10 cellular contexts compared by ENCODE assay signal in genomic region chr13:87680298-87680697, GRCh38. TPM values are rescaled to one million over a fixed set of nuclear protein-coding genes. Genes with fewer than 3 reads are reported as not detected.
DNase-seq lines count a peak whose midpoint lies in the region; ATAC-seq and TF ChIP-seq lines count a peak whose summit lies in the region.
"Had no signal": no experiment of that assay in that cellular context is flagged by ENCODE, and none has a peak within 500 bp of the region (broad histone marks: within the 10 kb centered on the region; RNA-seq: fewer than 3 reads in every experiment).

No MANE protein-coding gene starts in this region.

- peaks cover 9% of the 10 kb centered on the region for H3K9me3 Mint-ChIP-seq in activated T-cell treated with anti-CD3 and anti-CD28 coated beads, Interleukin-2, amount 50 U/mL, for 4 hours
- H3K9me3 Mint-ChIP-seq in mesothelial cell of epicardium (no peaks in the 10 kb centered on the region), HFFc6 (no peaks in the 10 kb centered on the region)

- H3K27ac Mint-ChIP-seq in mesothelial cell of epicardium, result no peak overlapping the region
- no peak overlapping the region for H3K27ac Mint-ChIP-seq in HFFc6

- in situ Hi-C loops in G401 (cut with HindIII; ENCODE audit: low sequenced_read_pairs), result no loop called here

- intact Hi-C loops in left lung (cut with DNase I), result no loop called here

- H3K27me3 Mint-ChIP-seq in activated T-cell treated with anti-CD3 and anti-CD28 coated beads, Interleukin-2, amount 50 U/mL, for 4 hours (ENCODE audit: low read depth), result peaks cover 28% of the 10 kb centered on the region
- H3K27me3 Mint-ChIP-seq in mesothelial cell of epicardium (ENCODE audit: low read depth) (peaks cover 48% of the 10 kb centered on the region), HFFc6 (ENCODE audit: insufficient read depth) (peaks cover 8% of the 10 kb centered on the region)

- no peaks in the 10 kb centered on the region for H3K36me3 ChIP-seq in left lung

- peaks cover 10% of the 10 kb centered on the region for H3K4me1 Mint-ChIP-seq in activated T-cell treated with anti-CD3 and anti-CD28 coated beads, Interleukin-2, amount 50 U/mL, for 4 hours (ENCODE audit: low read depth)
- peaks cover 20% of the 10 kb centered on the region for H3K4me1 Mint-ChIP-seq in mesothelial cell of epicardium
- H3K4me1 Mint-ChIP-seq in HFFc6 (ENCODE audit: low read depth), result no peaks in the 10 kb centered on the region

- H3K4me3 ChIP-seq in left lung, result no peak overlapping the region

- peak; percentile 31 for DNase-seq in G401 (ENCODE audit: low spot score)
- peak; percentile 35 for DNase-seq in NCI-H128 (lab: John Stamatoyannopoulos, UW; ENCODE audit: unreplicated experiment)
- peak; percentile 76 to 86 for DNase-seq in SHP77 (lab: John Stamatoyannopoulos, UW)
- no peak for DNase-seq in left lung
- DNase-seq in activated T-cell treated with anti-CD3 and anti-CD28 coated beads, Interleukin-2, amount 50 U/mL, for 4 hours, result no peak
- no peak for DNase-seq in stimulated activated CD4-positive, alpha-beta T cell treated with anti-CD3 and anti-CD28 coated beads, Interleukin-2, amount 100 ng/mL, for 48 hours
- DNase-seq in mesothelial cell of epicardium (ENCODE audit: low spot score in 2 of 2, unreplicated experiment in 2 of 2), result no peak
- no peak for DNase-seq in HFFc6
- DNase-seq: dermis blood vessel endothelial cell; NK-92 treated with Interleukin-12 subunit alpha and Interleukin-12 subunit beta, amount 100 ng/mL, for 24 hours had no signal

- TF ChIP-seq CTCF in left lung (IDR thresholded peaks at IDR 0.05) (no peak), mesothelial cell of epicardium (IDR thresholded peaks at IDR 0.05; ENCODE audit: unreplicated experiment) (no peak), HFFc6 (IDR thresholded peaks at IDR 0.05) (no peak)

- H3K9me3 ChIP-seq in left lung, result no peaks in the 10 kb centered on the region

- H3K4me1 ChIP-seq in left lung, result peaks cover 6% of the 10 kb centered on the region in 2 donors

- H3K36me3 Mint-ChIP-seq in activated T-cell treated with anti-CD3 and anti-CD28 coated beads, Interleukin-2, amount 50 U/mL, for 4 hours (ENCODE audit: insufficient read depth), result no peaks in the 10 kb centered on the region
- peaks cover 3% of the 10 kb centered on the region for H3K36me3 Mint-ChIP-seq in mesothelial cell of epicardium
- H3K36me3 Mint-ChIP-seq in HFFc6 (ENCODE audit: low read depth), result no peaks in the 10 kb centered on the region

- peak; percentile 57 for ATAC-seq in left lung
- ATAC-seq in activated T-cell treated with anti-CD3 and anti-CD28 coated beads, Interleukin-2, amount 50 U/mL, for 4 hours, result no peak

- H3K27ac ChIP-seq in left lung, result no peak overlapping the region

- H3K27me3 ChIP-seq in left lung, result peaks cover 31 to 34% of the 10 kb centered on the region in 2 donors

- H3K4me3 Mint-ChIP-seq in activated T-cell treated with anti-CD3 and anti-CD28 coated beads, Interleukin-2, amount 50 U/mL, for 4 hours, result no peak overlapping the region
- H3K4me3 Mint-ChIP-seq in mesothelial cell of epicardium, result no peak overlapping the region
- H3K4me3 Mint-ChIP-seq in HFFc6, result no peak overlapping the region

RNA-seq across cellular contexts. Expression of gene SLITRK5, which starts 9.1 kb away (rescaled TPM):
- total RNA-seq in G401 (2014; rRNA removed; shearing (Covaris generic)), result 0.86 and 1.5 TPM in 2 replicates
- total RNA-seq in left lung (under 1 TPM; 0.09 to 0.13 TPM), mesothelial cell of epicardium (2.3 to 2.7 TPM (median 2.4 TPM) in 3 replicates)
- under 1 TPM in 2 of 3 donors, not detected in 1; 0.03 TPM for total RNA-seq in activated T-cell treated with anti-CD3 and anti-CD28 coated beads, Interleukin-2, amount 50 U/mL, for 4 hours
- total RNA-seq in HFFc6 (2021; fragmentation: NEBNext Ultra II Directional; extraction: Animal tissue kit (Norgen Biotek cat#: 25700)), result not detected
- total RNA-seq: dermis blood vessel endothelial cell had no signal

Comparison
In these comparisons a context has a peak if more than half of its experiments do, and no peak if none do; other contexts are left out.
1. DNase-seq: peak in G401 (single experiment), NCI-H128 (single experiment) and SHP77 (2 of 2); none in left lung (0 of 2), activated T-cell treated with anti-CD3 and anti-CD28 coated beads, Interleukin-2, amount 50 U/mL, for 4 hours (single experiment), stimulated activated CD4-positive, alpha-beta T cell treated with anti-CD3 and anti-CD28 coated beads, Interleukin-2, amount 100 ng/mL, for 48 hours (0 of 2), mesothelial cell of epicardium (0 of 2) and HFFc6 (single experiment).